In genomic region chr11:47152126-47152952, GRCh38 we compare ENCODE assay signal across 1 cellular context.
TF ChIP-seq lines count a peak whose summit lies in the region.

No MANE protein-coding gene starts in this region.

TF ChIP-seq in GM12878, 131 proteins besides CTCF, POLR2A, EP300 and RAD21:
- no peak for TF ChIP-seq BCLAF1 (IDR thresholded peaks at IDR 0.05)
- no peak for TF ChIP-seq MTA3 (IDR thresholded peaks at IDR 0.05; ENCODE audit: borderline replicate concordance, low read length)
- TF ChIP-seq TCF7 (IDR thresholded peaks at IDR 0.05; ENCODE audit: borderline replicate concordance), result no peak
- no peak for TF ChIP-seq SKIL (IDR thresholded peaks at IDR 0.05; ENCODE audit: low read depth, poor library complexity, severe bottlenecking)
- TF ChIP-seq MTA2 (IDR thresholded peaks at IDR 0.05; ENCODE audit: low read depth), result no peak
- TF ChIP-seq RELA (IDR thresholded peaks at IDR 0.05; ENCODE audit: borderline replicate concordance, partially characterized antibody), result no peak
- TF ChIP-seq HDAC2 (IDR thresholded peaks at IDR 0.05), result no peak
- no peak for TF ChIP-seq WRNIP1 (IDR thresholded peaks at IDR 0.05; ENCODE audit: borderline replicate concordance, low read depth, low read length)
- no peak for TF ChIP-seq RBBP5 (conservative IDR thresholded peaks at IDR 0.05)
- TF ChIP-seq ETV6 (conservative IDR thresholded peaks at IDR 0.05 in 1 of 2, IDR thresholded peaks at IDR 0.05 in 1 of 2; ENCODE audit: borderline replicate concordance in 1 of 2, low read depth in 1 of 2), result no peak
